In the genomic region with DNA sequence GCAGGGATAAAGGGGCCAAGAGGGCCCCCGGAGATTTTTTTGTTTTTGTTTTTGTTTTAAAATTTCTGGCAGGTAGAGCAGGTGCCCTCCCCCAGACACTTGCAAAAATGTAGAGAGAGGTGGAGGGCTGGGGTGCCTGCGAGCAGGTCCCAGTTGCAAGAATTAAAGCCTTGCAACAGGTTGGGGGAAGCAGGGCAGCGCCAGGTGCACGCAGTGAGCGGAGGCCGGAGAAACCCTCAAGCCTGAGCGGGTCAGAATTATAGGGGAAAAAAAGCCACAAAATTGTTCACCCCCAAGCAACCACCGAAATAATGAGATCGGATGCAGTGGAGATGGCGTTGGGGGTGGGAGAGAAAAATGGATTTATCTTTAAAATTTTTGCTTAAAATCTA, we compare ENCODE assay signal across 8 cellular contexts. TPM values are rescaled to one million over a fixed set of nuclear protein-coding genes. Genes with fewer than 3 reads are reported as not detected.
DNase-seq lines count a peak whose midpoint lies in the region; ATAC-seq and TF ChIP-seq lines count a peak whose summit lies in the region.

No MANE protein-coding gene starts in this region.

- 4 to 13% (median 8%) methylated on average over 10 of the region's 10 CpGs for WGBS in heart left ventricle, 4 donors

- peak overlapping the region; percentile 84 for H3K4me3 Mint-ChIP-seq in CD8-positive, alpha-beta T cell
- H3K4me3 Mint-ChIP-seq in progenitor cell of endocrine pancreas (ENCODE audit: low read depth) (peak overlapping the region; percentile 73), endothelial cell (ENCODE audit: unreplicated experiment) (no peak overlapping the region)

- POLR2A ChIA-PET in CD8-positive, alpha-beta T cell (lab: Charles Lee): no interaction called here
- POLR2A ChIA-PET in RWPE1 (lab: Yijun Ruan, JAX; ENCODE audit: low non-redundant PET): no interaction called here

- no peak for TF ChIP-seq POLR2A in heart left ventricle (IDR thresholded peaks at IDR 0.05)

- no peaks in the 10 kb centered on the region for H3K36me3 ChIP-seq in CD8-positive, alpha-beta T cell (ENCODE audit: insufficient read depth, low read length)
- peaks cover 0 to 4% (median 0%) of the 10 kb centered on the region in 9 donors for H3K36me3 ChIP-seq in heart left ventricle

- no peaks in the 10 kb centered on the region for H3K9me3 ChIP-seq in CD8-positive, alpha-beta T cell (ENCODE audit: low read length)
- H3K9me3 ChIP-seq in heart left ventricle: no peaks in the 10 kb centered on the region

- TF ChIP-seq CTCF in CD8-positive, alpha-beta T cell (IDR thresholded peaks at IDR 0.05): no peak
- TF ChIP-seq CTCF in RWPE1 (conservative IDR thresholded peaks at IDR 0.05; ENCODE audit: low read depth): no peak
- TF ChIP-seq CTCF in heart left ventricle (IDR thresholded peaks at IDR 0.05): no peak
- TF ChIP-seq CTCF in progenitor cell of endocrine pancreas (IDR thresholded peaks at IDR 0.05; ENCODE audit: unreplicated experiment): no peak
- no peak for TF ChIP-seq CTCF in endothelial cell (IDR thresholded peaks at IDR 0.05; ENCODE audit: unreplicated experiment)
- TF ChIP-seq CTCF in GM20000 (IDR thresholded peaks at IDR 0.05; ENCODE audit: extremely low read depth, missing control alignments): no peak

- DNase-seq in CD8-positive, alpha-beta T cell: no peak
- DNase-seq in RWPE1 (ENCODE audit: low spot score): no peak
- no peak for DNase-seq in heart left ventricle
- no peak for DNase-seq in progenitor cell of endocrine pancreas (ENCODE audit: low spot score, unreplicated experiment)
- no peak for DNase-seq in endothelial cell (ENCODE audit: low spot score)
- DNase-seq in GM20000 (ENCODE audit: low spot score): no peak

- peaks cover 59% of the 10 kb centered on the region for H3K27me3 Mint-ChIP-seq in CD8-positive, alpha-beta T cell (ENCODE audit: low read depth)
- H3K27me3 Mint-ChIP-seq in progenitor cell of endocrine pancreas: peaks cover 3% of the 10 kb centered on the region
- peaks cover 28% of the 10 kb centered on the region for H3K27me3 Mint-ChIP-seq in endothelial cell (ENCODE audit: unreplicated experiment)

- ATAC-seq in CD8-positive, alpha-beta T cell: no peak
- ATAC-seq in heart left ventricle (no peak), GM19397 (IDR thresholded peaks at IDR 0.05; ENCODE audit: unreplicated experiment) (no peak)
- ATAC-seq in activated CD4-positive, CD25-positive, alpha-beta regulatory T cell treated with anti-CD3 and anti-CD28 coated beads, Interleukin-2, amount 50 U/mL, for 24 hours: no peak

- no peaks in the 10 kb centered on the region for H3K9me3 Mint-ChIP-seq in CD8-positive, alpha-beta T cell
- H3K9me3 Mint-ChIP-seq in progenitor cell of endocrine pancreas (ENCODE audit: low read depth): no peaks in the 10 kb centered on the region
- no peaks in the 10 kb centered on the region for H3K9me3 Mint-ChIP-seq in endothelial cell (ENCODE audit: unreplicated experiment)

- CTCF ChIA-PET in CD8-positive, alpha-beta T cell (lab: Charles Lee): interaction anchor here (1.0 to 1.9 kb wide), 6 partner anchors 9 to 1091 kb away, joined by 3 to 6 read pairs (median 4); no protein-coding TSS in a partner anchor
- CTCF ChIA-PET in RWPE1 (lab: Yijun Ruan, JAX): interaction anchor here (0.6 to 0.7 kb wide), 3 partner anchors 19 to 231 kb away, joined by 3 read pairs; no protein-coding TSS in a partner anchor

- peaks cover 34% of the 10 kb centered on the region for H3K4me1 Mint-ChIP-seq in CD8-positive, alpha-beta T cell (ENCODE audit: low read depth)
- H3K4me1 Mint-ChIP-seq in progenitor cell of endocrine pancreas (ENCODE audit: low read depth) (peaks cover 43% of the 10 kb centered on the region), endothelial cell (ENCODE audit: unreplicated experiment) (peaks cover 24% of the 10 kb centered on the region)

- H3K27ac ChIP-seq in CD8-positive, alpha-beta T cell (ENCODE audit: low read depth, low read length): no peak overlapping the region
- H3K27ac ChIP-seq in RWPE1: peak overlapping the region; percentile 93
- peak overlapping the region; percentile 59 to 93 (median 88) for H3K27ac ChIP-seq in heart left ventricle

- H3K4me1 ChIP-seq in CD8-positive, alpha-beta T cell (ENCODE audit: insufficient read depth, low read length): peaks cover 38% of the 10 kb centered on the region
- peaks cover 0 to 61% (median 33%) of the 10 kb centered on the region in 12 donors for H3K4me1 ChIP-seq in heart left ventricle

- peaks cover 15% of the 10 kb centered on the region for H3K27me3 ChIP-seq in CD8-positive, alpha-beta T cell (ENCODE audit: insufficient read depth, low read length)
- H3K27me3 ChIP-seq in heart left ventricle: peaks cover 0 to 60% (median 0%) of the 10 kb centered on the region in 9 donors

- intact Hi-C loops in CD8-positive, alpha-beta T cell (cut with DNase I, micrococcal nuclease): loop anchor here in 1 of 2 experiments (5.0 to 10.0 kb wide), 2 partner anchors 470 to 812 kb away; no protein-coding TSS in a partner anchor
- intact Hi-C loops in heart left ventricle (cut with DNase I): loop anchor here in 9 of 10 donors (5.0 to 10.0 kb wide), 20 partner anchors 72 to 1022 kb away; no protein-coding TSS in a partner anchor

- H3K36me3 Mint-ChIP-seq in CD8-positive, alpha-beta T cell: no peaks in the 10 kb centered on the region
- H3K36me3 Mint-ChIP-seq in progenitor cell of endocrine pancreas (ENCODE audit: insufficient read depth) (no peaks in the 10 kb centered on the region), endothelial cell (ENCODE audit: low read depth, unreplicated experiment) (no peaks in the 10 kb centered on the region)

- H3K27ac Mint-ChIP-seq in CD8-positive, alpha-beta T cell: no peak overlapping the region
- H3K27ac Mint-ChIP-seq in progenitor cell of endocrine pancreas (peak overlapping the region; percentile 91), endothelial cell (ENCODE audit: unreplicated experiment) (no peak overlapping the region)

- peak overlapping the region; percentile 45 for H3K4me3 ChIP-seq in CD8-positive, alpha-beta T cell (ENCODE audit: low read depth, low read length)
- H3K4me3 ChIP-seq in heart left ventricle: peak overlapping the region; percentile 53 to 80 (median 63)

RNA-seq across cellular contexts. Expression of gene IGFBP5, which starts 0.5 kb away (rescaled TPM):
- not detected for total RNA-seq in CD8-positive, alpha-beta T cell
- total RNA-seq in heart left ventricle (100 to 1,000 TPM in 8 of 9 donors, 10 to 100 TPM in 1; 83.1 to 441 (median 157) TPM), progenitor cell of endocrine pancreas (73.9 and 75.3 TPM in 2 replicates), endothelial cell (ENCODE audit: unreplicated experiment) (7.2 TPM)
- polyA plus RNA-seq in heart left ventricle: 100 to 1,000 TPM in 1 of 2 donors, 10 to 100 TPM in 1; 58.2 to 108 TPM
